In genomic region chr7:55366461-55367138, GRCh38 we compare ENCODE assay signal across 8 cellular contexts. TPM values are rescaled to one million over a fixed set of nuclear protein-coding genes. Genes with fewer than 3 reads are reported as not detected.
DNase-seq lines count a peak whose midpoint lies in the region; ATAC-seq and TF ChIP-seq lines count a peak whose summit lies in the region.

No MANE protein-coding gene starts in this region.

- peak overlapping the region; percentile 42 for H2BK5ac ChIP-seq in trophoblast cell (ENCODE audit: low read depth, low read length, poor library complexity)

- ATAC-seq in HCT116, result peak; percentile 38

- H3K9me3 ChIP-seq in HCT116 (ENCODE audit: control insufficient read depth in 1 of 2, insufficient read depth in 1 of 2, low read depth in 1 of 2, low read length in 2 of 2) (no peaks in the 10 kb centered on the region), MM.1S (replicated peaks; ENCODE audit: insufficient read depth, low read length) (no peaks in the 10 kb centered on the region), trophoblast cell (ENCODE audit: insufficient read depth, low read depth, low read length) (no peaks in the 10 kb centered on the region)

- H3K4me1 ChIP-seq in HCT116 (ENCODE audit: control insufficient read depth in 1 of 2, insufficient read depth in 2 of 2, low read length in 2 of 2) (peaks cover 3 to 19% of the 10 kb centered on the region in 2 experiments; a peak in 3 of 4 replicates), MM.1S (ENCODE audit: low read length) (peaks cover 15% of the 10 kb centered on the region), trophoblast cell (ENCODE audit: control insufficient read depth in 1 of 2, insufficient read depth in 2 of 2, low read length in 2 of 2) (peaks cover 0 to 7% of the 10 kb centered on the region in 2 experiments)

- no peak for TF ChIP-seq CTCF in GM12865 (IDR thresholded peaks at IDR 0.05; ENCODE audit: insufficient read depth, low read depth, low read length, missing control alignments)
- no peak for TF ChIP-seq CTCF in HCT116 (IDR thresholded peaks at IDR 0.05 in 2 of 3, conservative IDR thresholded peaks at IDR 0.05 in 1 of 3; ENCODE audit: borderline replicate concordance in 1 of 3, insufficient read depth in 1 of 3, low read depth in 2 of 3, low read length in 2 of 3)
- TF ChIP-seq CTCF in MM.1S (IDR thresholded peaks at IDR 0.05; ENCODE audit: low read length), result no peak
- no peak for TF ChIP-seq CTCF in foreskin fibroblast (IDR thresholded peaks at IDR 0.05; ENCODE audit: low read depth, low read length)

- DNase-seq in GM12865 (ENCODE audit: low read depth) (peak; percentile 53), HCT116 (ENCODE audit: low read depth, low spot score) (no peak), MM.1S (peak; percentile 16), foreskin fibroblast (no peak), trophoblast cell (no peak), AG08396 (ENCODE audit: low spot score) (no peak)
- DNase-seq in activated CD4-positive, alpha-beta memory T cell treated with anti-CD3 and anti-CD28 coated beads for 36 hours, result peak; percentile 43
- DNase-seq in central memory CD4-positive, alpha-beta T cell, result no peak

- H3K27ac ChIP-seq in HCT116 (ENCODE audit: low read depth, low read length) (peak overlapping the region; percentile 97), MM.1S (ENCODE audit: low read length) (peak overlapping the region; percentile 89), trophoblast cell (ENCODE audit: low read depth, low read length) (peak overlapping the region; percentile 62)

- H3F3A ChIP-seq in MM.1S (ENCODE audit: insufficient read depth, low read length), result peaks cover 6% of the 10 kb centered on the region; the same call in 1 of the 2 replicates

- no peaks in the 10 kb centered on the region for H3K27me3 Mint-ChIP-seq in activated CD4-positive, alpha-beta memory T cell treated with anti-CD3 and anti-CD28 coated beads for 36 hours

- peak overlapping the region; percentile 97 for H3K9ac ChIP-seq in HCT116 (ENCODE audit: low read length)
- peak overlapping the region; percentile 98 for H3K9ac ChIP-seq in MM.1S (ENCODE audit: low read length)
- H3K9ac ChIP-seq in trophoblast cell (ENCODE audit: low read length), result peak overlapping the region; percentile 67

- H3K79me1 ChIP-seq in trophoblast cell (ENCODE audit: low read length), result peaks cover 10% of the 10 kb centered on the region

- H3K23ac ChIP-seq in trophoblast cell (ENCODE audit: low read length), result no peak overlapping the region

- peak overlapping the region; percentile 81 for H4K91ac ChIP-seq in trophoblast cell (ENCODE audit: low read depth, low read length)

- no peak for TF ChIP-seq POLR2A in HCT116 (IDR thresholded peaks at IDR 0.05; ENCODE audit: borderline replicate concordance, extremely low read depth, insufficient read depth, insufficient read length)

- BruUV-seq in HCT116 (replicated peaks; lab: Mats Ljungman, UMichigan), result TSS peak; percentile 62

- H3K18ac ChIP-seq in trophoblast cell (ENCODE audit: low read length), result peak overlapping the region; percentile 68

- peaks cover 26% of the 10 kb centered on the region for H3K4me1 Mint-ChIP-seq in activated CD4-positive, alpha-beta memory T cell treated with anti-CD3 and anti-CD28 coated beads for 36 hours (ENCODE audit: low read depth)

- H3K27me3 ChIP-seq in HCT116 (ENCODE audit: insufficient read depth, low read length) (no peaks in the 10 kb centered on the region), MM.1S (replicated peaks; ENCODE audit: insufficient read depth, low read length) (no peaks in the 10 kb centered on the region), trophoblast cell (ENCODE audit: insufficient read depth, low read length) (no peaks in the 10 kb centered on the region)

- no CpG with 5 or more reads among the region's 32 CpGs for WGBS in trophoblast cell (ENCODE audit: extremely low coverage, insufficient coverage, insufficient read length)

- H3K9me3 Mint-ChIP-seq in activated CD4-positive, alpha-beta memory T cell treated with anti-CD3 and anti-CD28 coated beads for 36 hours, result no peaks in the 10 kb centered on the region

- peak overlapping the region; percentile 98 for H3K27ac Mint-ChIP-seq in activated CD4-positive, alpha-beta memory T cell treated with anti-CD3 and anti-CD28 coated beads for 36 hours

- no peak for TF ChIP-seq RAD21 in HCT116 (IDR thresholded peaks at IDR 0.05; ENCODE audit: low read depth)

- peak overlapping the region; percentile 91 for H3K4me2 ChIP-seq in HCT116 (ENCODE audit: low read length)
- H3K4me2 ChIP-seq in MM.1S (ENCODE audit: low read depth, low read length), result peak overlapping the region; percentile 95
- peak overlapping the region; percentile 62 for H3K4me2 ChIP-seq in trophoblast cell (ENCODE audit: low read length)

- H4K20me1 ChIP-seq in HCT116 (ENCODE audit: insufficient read depth) (no peaks in the 10 kb centered on the region), MM.1S (ENCODE audit: insufficient read depth, low read length) (no peaks in the 10 kb centered on the region)

- H3K36me3 Mint-ChIP-seq in activated CD4-positive, alpha-beta memory T cell treated with anti-CD3 and anti-CD28 coated beads for 36 hours, result peaks cover 4% of the 10 kb centered on the region

- no peaks in the 10 kb centered on the region for H3K36me3 ChIP-seq in HCT116 (ENCODE audit: control insufficient read depth in 1 of 2, insufficient read depth in 2 of 2, low read length in 2 of 2)
- no peaks in the 10 kb centered on the region for H3K36me3 ChIP-seq in MM.1S (replicated peaks; ENCODE audit: insufficient read depth, low read length)
- H3K36me3 ChIP-seq in trophoblast cell (ENCODE audit: control insufficient read depth in 1 of 2, insufficient read depth in 2 of 2, low read length in 2 of 2), result no peaks in the 10 kb centered on the region

- peak overlapping the region; percentile 80 for H3K4me3 Mint-ChIP-seq in activated CD4-positive, alpha-beta memory T cell treated with anti-CD3 and anti-CD28 coated beads for 36 hours

- H3K4ac ChIP-seq in trophoblast cell (ENCODE audit: low read depth, low read length), result peak overlapping the region; percentile 66

- H4K12ac ChIP-seq in trophoblast cell (ENCODE audit: low read depth, low read length), result peak overlapping the region; percentile 99

- peak overlapping the region; percentile 97 for H4K8ac ChIP-seq in trophoblast cell (ENCODE audit: low read depth, low read length)

- intact Hi-C loops in HCT116 (cut with micrococcal nuclease), result loop anchor here (5.0 kb wide), 2 partner anchors 206 to 609 kb away; partner anchors contain the start of genes SEC61G and VOPP1
- intact Hi-C loops in activated CD4-positive, alpha-beta memory T cell treated with anti-CD3 and anti-CD28 coated beads for 36 hours (cut with micrococcal nuclease), result loop anchor here (1.0 to 5.0 kb wide), 8 partner anchors 151 to 607 kb away; partner anchors contain the start of genes MRPS17, SEC61G and ZNF713

- peaks cover 3% of the 10 kb centered on the region; the same call in 1 of the 2 replicates for H3K79me2 ChIP-seq in HCT116 (ENCODE audit: insufficient read depth, low read length)
- H3K79me2 ChIP-seq in MM.1S (ENCODE audit: low read length), result peaks cover 19% of the 10 kb centered on the region
- H3K79me2 ChIP-seq in trophoblast cell (ENCODE audit: control insufficient read depth, insufficient read depth, low read length, poor library complexity), result peaks cover 10% of the 10 kb centered on the region

- CTCF ChIA-PET in HCT116 (lab: Charles Lee), result interaction anchor here (1.0 kb wide), 1 partner anchor 111 kb away, joined by 3 read pairs; no protein-coding TSS in a partner anchor
- CTCF ChIA-PET in activated CD4-positive, alpha-beta memory T cell treated with anti-CD3 and anti-CD28 coated beads for 36 hours (lab: Charles Lee), result interaction anchor here (0.7 to 2.1 kb wide), 9 partner anchors 8 to 168 kb away, joined by 3 to 16 read pairs (median 5); no protein-coding TSS in a partner anchor

- RAD21 ChIA-PET in HCT116 (lab: Charles Lee; ENCODE audit: low non-redundant PET in 1 of 2, low total read pairs in 2 of 2, uncharacterized antibody in 2 of 2, unreplicated experiment in 2 of 2), result no interaction called here

- no peak overlapping the region for H2AK5ac ChIP-seq in trophoblast cell (ENCODE audit: low read length)

- peak overlapping the region; percentile 82 for H3K4me3 ChIP-seq in GM12865 (ENCODE audit: low read depth, low read length)
- peak overlapping the region; percentile 84 to 96 for H3K4me3 ChIP-seq in HCT116 (replicated peaks in 1 of 2; ENCODE audit: low read depth in 1 of 2, low read length in 2 of 2)
- H3K4me3 ChIP-seq in MM.1S (ENCODE audit: low read length), result peak overlapping the region; percentile 85
- peak overlapping the region; percentile 88 to 100 for H3K4me3 ChIP-seq in foreskin fibroblast (ENCODE audit: low read depth in 1 of 2, low read length in 2 of 2)
- peak overlapping the region; percentile 87 for H3K4me3 ChIP-seq in trophoblast cell (ENCODE audit: low read depth, low read length)

- H3K9me2 ChIP-seq in HCT116 (ENCODE audit: insufficient read depth) (no peaks in the 10 kb centered on the region), MM.1S (replicated peaks; ENCODE audit: insufficient read depth, low read length) (no peaks in the 10 kb centered on the region)

- H3K14ac ChIP-seq in trophoblast cell (ENCODE audit: low read length), result peak overlapping the region; percentile 78

- H2BK120ac ChIP-seq in trophoblast cell (ENCODE audit: insufficient read depth, low read length, poor library complexity), result no peak overlapping the region

- no peak overlapping the region for H2AFZ ChIP-seq in HCT116 (ENCODE audit: low read depth, low read length, poor library complexity, severe bottlenecking)
- H2AFZ ChIP-seq in MM.1S (ENCODE audit: low read length), result peak overlapping the region; percentile 92
- H2AFZ ChIP-seq in trophoblast cell (ENCODE audit: insufficient read depth, low read length, poor library complexity), result peak overlapping the region; percentile 90

- H2BK12ac ChIP-seq in trophoblast cell (ENCODE audit: low read length), result no peak overlapping the region

- POLR2A ChIA-PET in HCT116 (lab: Charles Lee), result interaction anchor here (0.9 to 1.4 kb wide), 3 partner anchors 16 to 78 kb away, joined by 3 to 4 read pairs (median 3); no protein-coding TSS in a partner anchor
- POLR2A ChIA-PET in activated CD4-positive, alpha-beta memory T cell treated with anti-CD3 and anti-CD28 coated beads for 36 hours (lab: Charles Lee), result interaction anchor here (0.9 to 2.7 kb wide), 7 partner anchors 9 to 739 kb away, joined by 3 to 32 read pairs (median 4); partner anchors contain the start of genes CHCHD2 and SEC61G

TF ChIP-seq in HCT116, 20 proteins besides CTCF, POLR2A, EP300 and RAD21:
- no peak for TF ChIP-seq ELF1 (IDR thresholded peaks at IDR 0.05; ENCODE audit: borderline replicate concordance, low read depth)
- peak; percentile 89 for TF ChIP-seq ZFX (IDR thresholded peaks at IDR 0.05)
TF ChIP-seq in HCT116: peak in this region for 1.

RNA-seq across cellular contexts. Expression of gene LANCL2, which starts 1.5 kb away (rescaled TPM):
- 10.0 TPM for total RNA-seq in HCT116 (2021; ENCODE audit: unreplicated experiment)
- polyA plus RNA-seq in HCT116 (2012), result 13.7 and 17.4 TPM in 2 replicates
- 1 to 10 TPM; 6.3 to 7.0 TPM for total RNA-seq in activated CD4-positive, alpha-beta memory T cell treated with anti-CD3 and anti-CD28 coated beads for 36 hours
- 7.8 and 8.4 TPM in 2 replicates for polyA plus RNA-seq in trophoblast cell (2013)

Comparison
In these comparisons a context has a peak if more than half of its experiments do, and no peak if none do; other contexts are left out.
1. DNase-seq: peak in GM12865 (single experiment), MM.1S (single experiment) and activated CD4-positive, alpha-beta memory T cell treated with anti-CD3 and anti-CD28 coated beads for 36 hours (single experiment); none in HCT116 (single experiment), foreskin fibroblast (0 of 2), trophoblast cell (0 of 2), AG08396 (single experiment) and central memory CD4-positive, alpha-beta T cell (single experiment).
2. Peak in every context shown above with its lines, with median percentiles within 50 percentile points of each other: H3K4me3 ChIP-seq, H3K27ac ChIP-seq, H3K4me2 ChIP-seq and H3K9ac ChIP-seq.